27 cellular contexts compared by ENCODE assay signal in the genomic region with DNA sequence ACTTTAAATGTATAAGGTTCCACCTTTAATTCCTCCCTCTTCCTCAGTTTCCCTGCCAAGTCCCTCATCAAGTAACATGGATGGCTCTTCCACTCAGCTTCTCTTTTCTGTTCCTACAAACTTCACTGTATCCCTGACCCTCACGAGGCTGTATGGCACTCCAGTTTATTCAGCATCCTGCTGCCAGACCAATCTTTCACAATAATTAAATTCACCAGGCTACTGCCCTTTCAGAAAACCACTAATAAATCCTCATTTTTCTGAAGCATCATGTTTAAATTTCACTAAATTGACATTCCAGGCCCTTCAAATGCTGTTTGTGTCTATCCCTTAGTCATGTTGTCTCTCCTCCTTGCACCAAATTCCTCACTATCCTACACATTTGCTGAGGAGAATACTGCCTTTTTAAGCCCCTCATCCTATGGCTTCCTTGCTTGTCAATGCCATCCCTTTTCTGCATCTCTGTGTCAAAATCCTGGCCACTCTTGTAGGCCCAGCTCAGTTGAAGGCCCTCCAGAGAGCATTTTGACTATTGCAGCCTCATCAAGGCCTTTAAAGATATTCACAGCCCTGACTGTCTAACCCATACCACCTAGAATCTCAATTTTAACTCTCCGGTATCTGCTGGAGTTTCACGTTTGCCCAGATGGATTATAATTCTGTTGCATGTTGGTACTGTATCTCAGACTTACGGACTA.
"Had no signal": no experiment of that assay in that cellular context is flagged by ENCODE, and none has a peak within 500 bp of the region (broad histone marks: within the 10 kb centered on the region; RNA-seq: fewer than 3 reads in every experiment).

No MANE protein-coding gene starts in this region.

- H3K9ac ChIP-seq: neural progenitor cell had no signal

- ATAC-seq: esophagus mucosa; gastroesophageal sphincter; left ventricle myocardium superior; natural killer cell treated with Interleukin-12 subunit alpha and Interleukin-12 subunit beta and Interleukin-15 and Interleukin-18, amount 100 ng/mL, for 72 hours; psoas muscle; sciatic nerve; stimulated activated naive B cell treated with anti-CD40 and anti-IgM and Interleukin-4, amounts not matched to agents 10 μg/mL and 1 μg/mL and 100 μg/mL, for 72 hours; stimulated activated naive CD8-positive, alpha-beta T cell treated with anti-CD3 and anti-CD28 coated beads, Interleukin-15, amount 100 ng/mL, for 72 hours had no signal

- H3K27me3 ChIP-seq: dorsolateral prefrontal cortex, gastroesophageal sphincter, neural progenitor cell, pancreas, transverse colon had no signal

- H2AFZ ChIP-seq: neural progenitor cell had no signal

- H3K36me3 ChIP-seq: gastroesophageal sphincter, neural progenitor cell, pancreas, thoracic aorta, transverse colon had no signal

- H3K4me3 ChIP-seq: dorsolateral prefrontal cortex, gastroesophageal sphincter, lung, neural progenitor cell, pancreas, psoas muscle, thoracic aorta, transverse colon had no signal

- H3K4me1 ChIP-seq: gastroesophageal sphincter, pancreas, psoas muscle had no signal

- H3K27ac ChIP-seq: dorsolateral prefrontal cortex, gastroesophageal sphincter, neural progenitor cell, pancreas, psoas muscle, thoracic aorta had no signal

- DNase-seq: cortex of kidney; dorsolateral prefrontal cortex; effector CD8-positive, alpha-beta T cell; glutamatergic neuron; immature natural killer cell; left cardiac atrium; left ventricle myocardium superior; mesenchymal stem cell; midbrain; nucleus accumbens; pancreas; psoas muscle; retina; stimulated activated CD4-positive, alpha-beta T cell treated with anti-CD3 and anti-CD28 coated beads, Interleukin-2, amount 100 ng/mL, for 24 hours; stimulated activated CD4-positive, alpha-beta T cell treated with anti-CD3 and anti-CD28 coated beads, Interleukin-4, amount 100 ng/mL, for 4 hours; stimulated activated naive B cell treated with anti-CD40 and anti-IgM and Interleukin-4, amounts not matched to agents 10 μg/mL and 1 μg/mL and 100 μg/mL, for 72 hours; stimulated activated naive CD8-positive, alpha-beta T cell treated with anti-CD3 and anti-CD28 coated beads, Interleukin-15, amount 100 ng/mL, for 72 hours; substantia nigra had no signal

- H3K4me2 ChIP-seq: neural progenitor cell had no signal

- H3K9me3 ChIP-seq: gastroesophageal sphincter, pancreas, psoas muscle, thoracic aorta, transverse colon had no signal

- FAIRE-seq: endometrium, pancreas had no signal
